Comparison of ENCODE assay signal across 8 cellular contexts in genomic region chr12:110502449-110502738, GRCh38. TPM values are rescaled to one million over a fixed set of nuclear protein-coding genes. Genes with fewer than 3 reads are reported as not detected.
A peak's percentile ranks its signal among the peaks of the same experiment; 100 is the strongest.
DNase-seq lines count a peak whose midpoint lies in the region; ATAC-seq, FAIRE-seq and TF ChIP-seq lines count a peak whose summit lies in the region.

No MANE protein-coding gene starts in this region.

- H3K9me3 ChIP-seq in Karpas-422 (ENCODE audit: low read length) (no peaks in the 10 kb centered on the region), duodenal mucosa (ENCODE audit: control insufficient read depth in 1 of 2, low read length in 2 of 2) (no peaks in the 10 kb centered on the region), pancreas (no peaks in the 10 kb centered on the region)

- ATAC-seq in GM19463 (IDR thresholded peaks at IDR 0.05; ENCODE audit: unreplicated experiment) (peak; percentile 8), pancreas (peak in 1 of 4 donors; percentile 2)

- no peaks in the 10 kb centered on the region for H4K20me1 ChIP-seq in Karpas-422 (ENCODE audit: insufficient read depth, low read depth, low read length)

- peak overlapping the region; percentile 98 for H2AFZ ChIP-seq in Karpas-422 (ENCODE audit: low read length)

- H3K9me2 ChIP-seq in Karpas-422 (replicated peaks; ENCODE audit: insufficient read depth, low read length): no peaks in the 10 kb centered on the region

- intact Hi-C loops in pancreas (cut with DNase I): no loop called here

- H3K9ac ChIP-seq in Karpas-422 (ENCODE audit: low read length) (peak overlapping the region; percentile 56), duodenal mucosa (ENCODE audit: low read depth in 1 of 2, low read length in 2 of 2) (peak overlapping the region; percentile 8 to 61)

- DNase-seq in Karpas-422 (no peak), pancreas (no peak), HuH-7.5 (ENCODE audit: low spot score) (no peak), foreskin melanocyte (no peak), Kasumi-1 (lab: John Stamatoyannopoulos, UW) (no peak), HCEC 1CT (no peak)

- peaks cover 26% of the 10 kb centered on the region for H3K4me1 ChIP-seq in Karpas-422 (ENCODE audit: low read length)
- peaks cover 11% of the 10 kb centered on the region in 2 donors for H3K4me1 ChIP-seq in duodenal mucosa (ENCODE audit: control insufficient read depth in 1 of 2, insufficient read depth in 2 of 2, low read length in 2 of 2)
- H3K4me1 ChIP-seq in pancreas: peaks cover 0 to 22% (median 6%) of the 10 kb centered on the region in 3 donors

- H3K79me2 ChIP-seq in Karpas-422 (ENCODE audit: low read length): peaks cover 45% of the 10 kb centered on the region

- H3K4me2 ChIP-seq in Karpas-422 (ENCODE audit: low read depth, low read length, poor library complexity, severe bottlenecking): peak overlapping the region; percentile 50

- H3K27ac ChIP-seq in Karpas-422 (ENCODE audit: low read length): peak overlapping the region; percentile 28; the same call in 1 of the 2 replicates
- H3K27ac ChIP-seq in duodenal mucosa (ENCODE audit: low read depth, low read length): no peak overlapping the region
- peak overlapping the region in 2 of 4 donors; percentile 85 to 94 for H3K27ac ChIP-seq in pancreas

- 56 to 64% methylated on average over 7 of the region's 7 CpGs for WGBS in pancreas, 2 donors

- H3K27me3 ChIP-seq in Karpas-422 (ENCODE audit: low read length) (no peaks in the 10 kb centered on the region), duodenal mucosa (ENCODE audit: control insufficient read depth in 1 of 2, insufficient read depth in 2 of 2, low read length in 2 of 2) (no peaks in the 10 kb centered on the region), pancreas (no peaks in the 10 kb centered on the region)

- H3K36me3 ChIP-seq in Karpas-422 (ENCODE audit: insufficient read depth, low read length) (peaks cover 14% of the 10 kb centered on the region; the same call in 1 of the 2 replicates), duodenal mucosa (ENCODE audit: control insufficient read depth in 1 of 2, insufficient read depth in 2 of 2, low read length in 2 of 2) (no peaks in the 10 kb centered on the region), pancreas (no peaks in the 10 kb centered on the region)

- no peak for TF ChIP-seq CTCF in pancreas (IDR thresholded peaks at IDR 0.05)

- no peak for FAIRE-seq in pancreas (lab: Jason Lieb, UNC)

- peak overlapping the region; percentile 45 for H3K4me3 ChIP-seq in Karpas-422 (ENCODE audit: low read length)
- H3K4me3 ChIP-seq in duodenal mucosa (ENCODE audit: low read depth in 1 of 2, low read length in 2 of 2): peak overlapping the region; percentile 91 to 98
- H3K4me3 ChIP-seq in pancreas: peak overlapping the region in 3 of 4 donors; percentile 12 to 98 (median 87)

RNA-seq across cellular contexts. Expression of gene RAD9B, which starts 0.3 kb away (rescaled TPM):
- 0.32 and 1.4 TPM in 2 replicates for total RNA-seq in Karpas-422 (2014; rRNA removed; shearing (Covaris generic); ENCODE audit: low replicate concordance)
- under 1 TPM; 0.16 to 0.28 (median 0.22) TPM for total RNA-seq in pancreas
- polyA plus RNA-seq in pancreas: under 1 TPM in 1 of 2 donors, not detected in 1; 0.26 TPM

RNA-seq across cellular contexts. Expression of gene VPS29, which starts 0.5 kb away (rescaled TPM):
- 74.6 and 103 TPM in 2 replicates for total RNA-seq in Karpas-422 (2014; rRNA removed; shearing (Covaris generic); ENCODE audit: low replicate concordance)
- 10 to 100 TPM; 29.1 to 49.3 (median 36.5) TPM for total RNA-seq in pancreas
- polyA plus RNA-seq in pancreas: 100 to 1,000 TPM in 1 of 2 donors, 10 to 100 TPM in 1; 66.8 to 120 TPM

RNA-seq across cellular contexts. Expression of gene FAM216A, which starts 33.7 kb away (rescaled TPM):
- 59.9 and 62.7 TPM in 2 replicates for total RNA-seq in Karpas-422 (2014; rRNA removed; shearing (Covaris generic); ENCODE audit: low replicate concordance)
- total RNA-seq in pancreas: 1 to 10 TPM in 4 of 6 donors, under 1 TPM in 2; 0.37 to 1.9 (median 1.1) TPM
- polyA plus RNA-seq in pancreas: 1 to 10 TPM; 2.3 to 2.8 TPM

RNA-seq across cellular contexts. Expression of gene GPN3, which starts 34.3 kb away (rescaled TPM):
- 28.0 and 32.8 TPM in 2 replicates for total RNA-seq in Karpas-422 (2014; rRNA removed; shearing (Covaris generic); ENCODE audit: low replicate concordance)
- total RNA-seq in pancreas: 10 to 100 TPM in 4 of 6 donors, 1 to 10 TPM in 2; 6.8 to 11.5 (median 10.2) TPM
- polyA plus RNA-seq in pancreas: 10 to 100 TPM in 1 of 2 donors, 1 to 10 TPM in 1; 6.8 to 11.1 TPM

RNA-seq across cellular contexts. Expression of gene ARPC3, which starts 52.3 kb away (rescaled TPM):
- total RNA-seq in Karpas-422 (2014; rRNA removed; shearing (Covaris generic); ENCODE audit: low replicate concordance): 240 and 483 TPM in 2 replicates
- total RNA-seq in pancreas: 100 to 1,000 TPM in 2 of 6 donors, 10 to 100 TPM in 4; 53.1 to 107 (median 70.5) TPM
- 100 to 1,000 TPM; 164 to 167 TPM for polyA plus RNA-seq in pancreas

Comparison
In these comparisons a context has a peak if more than half of its experiments do, and no peak if none do; other contexts are left out.
1. RNA of gene FAM216A, which starts 33.7 kb away (total RNA-seq): 59.9 to 62.7 TPM in Karpas-422; 0.37 to 1.9 TPM in pancreas; every median in the first group is over 10 times any median in the second.
2. Peak in every context shown above with its lines, with median percentiles within 50 percentile points of each other: H3K4me3 ChIP-seq.